Comparison of ENCODE assay signal across 16 cellular contexts in the genomic region with DNA sequence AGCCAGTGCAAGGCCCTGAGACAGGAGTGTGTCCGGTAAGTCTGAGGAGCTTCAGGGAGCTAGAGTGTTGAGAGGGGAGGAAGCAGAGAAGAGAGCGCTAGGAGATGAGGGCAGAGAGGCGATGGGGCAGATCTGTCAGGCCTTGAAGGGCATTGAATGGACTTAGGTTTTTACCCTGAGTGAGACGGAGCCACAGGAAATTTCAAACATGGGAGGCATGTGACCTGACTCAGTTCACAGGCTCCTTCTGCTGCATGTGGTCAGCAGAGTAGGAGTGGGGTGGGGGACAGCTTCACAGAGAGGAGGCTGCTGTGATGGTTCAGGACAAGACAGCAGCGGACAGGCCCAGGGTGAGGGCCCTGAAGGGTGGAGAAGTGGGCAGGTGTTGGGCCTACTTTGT. TPM values are rescaled to one million over a fixed set of nuclear protein-coding genes. Genes with fewer than 3 reads are reported as not detected.
A peak's percentile ranks its signal among the peaks of the same experiment; 100 is the strongest.
DNase-seq lines count a peak whose midpoint lies in the region; ATAC-seq and TF ChIP-seq lines count a peak whose summit lies in the region.
"Had no signal": no experiment of that assay in that cellular context is flagged by ENCODE, and none has a peak within 500 bp of the region (broad histone marks: within the 10 kb centered on the region; RNA-seq: fewer than 3 reads in every experiment).

No MANE protein-coding gene starts in this region.

- peaks cover 18% of the 10 kb centered on the region for H3K4me1 Mint-ChIP-seq in endothelial cell (ENCODE audit: unreplicated experiment)

- peaks cover 4% of the 10 kb centered on the region for H3K9me3 ChIP-seq in trophoblast cell (ENCODE audit: insufficient read depth, low read depth, low read length)
- H3K9me3 ChIP-seq: SJSA1 had no signal

- ATAC-seq in Right ventricle myocardium inferior = no peak
- ATAC-seq in HG02610 (IDR thresholded peaks at IDR 0.05; ENCODE audit: unreplicated experiment) = no peak

- no peaks in the 10 kb centered on the region for H3K36me3 ChIP-seq in trophoblast cell (ENCODE audit: control insufficient read depth in 1 of 2, insufficient read depth in 2 of 2, low read length in 2 of 2)

- no peak overlapping the region for H3K4ac ChIP-seq in trophoblast cell (ENCODE audit: low read depth, low read length)

- H3K4me3 ChIP-seq in trophoblast cell (ENCODE audit: low read depth, low read length) = no peak overlapping the region
- H3K4me3 ChIP-seq: PC-9, SJSA1 had no signal

- H2BK12ac ChIP-seq in trophoblast cell (ENCODE audit: low read length) = no peak overlapping the region

- no peak overlapping the region for H2AFZ ChIP-seq in trophoblast cell (ENCODE audit: insufficient read depth, low read length, poor library complexity)
- H2AFZ ChIP-seq: PC-9 had no signal

- no peak overlapping the region for H3K18ac ChIP-seq in trophoblast cell (ENCODE audit: low read length)

- peaks cover 10% of the 10 kb centered on the region for H3K79me1 ChIP-seq in trophoblast cell (ENCODE audit: low read length)

- H2BK120ac ChIP-seq in trophoblast cell (ENCODE audit: insufficient read depth, low read length, poor library complexity) = no peak overlapping the region

- H3K79me2 ChIP-seq in trophoblast cell (ENCODE audit: control insufficient read depth, insufficient read depth, low read length, poor library complexity) = peaks cover 5% of the 10 kb centered on the region

- peak overlapping the region; percentile 63 for H3K4me3 Mint-ChIP-seq in endothelial cell (ENCODE audit: unreplicated experiment)

- no peak overlapping the region for H4K8ac ChIP-seq in trophoblast cell (ENCODE audit: low read depth, low read length)

- H3K36me3 Mint-ChIP-seq in endothelial cell (ENCODE audit: low read depth, unreplicated experiment) = peaks cover 6% of the 10 kb centered on the region

- H2BK5ac ChIP-seq in trophoblast cell (ENCODE audit: low read depth, low read length, poor library complexity) = no peak overlapping the region

- H2AK5ac ChIP-seq in trophoblast cell (ENCODE audit: low read length) = no peak overlapping the region

- DNase-seq in Right ventricle myocardium inferior (ENCODE audit: missing footprints) (peak; percentile 18), cardiac septum (ENCODE audit: low spot score) (no peak), M059J (ENCODE audit: low read depth) (peak; percentile 23), endothelial cell (ENCODE audit: low spot score) (no peak), trophoblast cell (peak; percentile 48 to 71), cerebellar cortex (ENCODE audit: low spot score) (no peak)
- DNase-seq in activated T-cell treated with anti-CD3 and anti-CD28 coated beads, Interleukin-2, amount 50 U/mL, for 48 hours = no peak
- DNase-seq: Calu3, HCEC 1CT, NCI-H2081 treated with DMSO at 0.1 percent for 48 hours, NCI-H510A treated with DMSO at 0.1 percent for 48 hours, NCI-H82, PC-9 had no signal

- H4K91ac ChIP-seq in trophoblast cell (ENCODE audit: low read depth, low read length) = no peak overlapping the region

- WGBS in trophoblast cell (ENCODE audit: extremely low coverage, insufficient coverage, insufficient read length) = no CpG with 5 or more reads among the region's 5 CpGs

- H3K27me3 Mint-ChIP-seq in endothelial cell (ENCODE audit: unreplicated experiment) = peaks cover 32% of the 10 kb centered on the region

- H4K12ac ChIP-seq in trophoblast cell (ENCODE audit: low read depth, low read length) = no peak overlapping the region

- intact Hi-C loops in Right ventricle myocardium inferior (cut with DNase I) = no loop called here
- intact Hi-C loops in cardiac septum (cut with DNase I) = loop anchor here (5.0 kb wide), 2 partner anchors 217 to 532 kb away; partner anchors contain the start of genes EIF3K, MAP4K1, MRPS12 and SARS2

- TF ChIP-seq CTCF in endothelial cell (IDR thresholded peaks at IDR 0.05; ENCODE audit: unreplicated experiment) = no peak

- H3K27me3 ChIP-seq in trophoblast cell (ENCODE audit: insufficient read depth, low read length) = no peaks in the 10 kb centered on the region
- H3K27me3 ChIP-seq: SJSA1 had no signal

- no peak overlapping the region for H3K9ac ChIP-seq in trophoblast cell (ENCODE audit: low read length)

- no peak overlapping the region for H3K4me2 ChIP-seq in trophoblast cell (ENCODE audit: low read length)
- H3K4me2 ChIP-seq: PC-9 had no signal

- H3K9me3 Mint-ChIP-seq in endothelial cell (ENCODE audit: unreplicated experiment) = no peaks in the 10 kb centered on the region

- H3K23ac ChIP-seq in trophoblast cell (ENCODE audit: low read length) = no peak overlapping the region

- peaks cover 11 to 16% of the 10 kb centered on the region in 2 experiments for H3K4me1 ChIP-seq in trophoblast cell (ENCODE audit: control insufficient read depth in 1 of 2, insufficient read depth in 2 of 2, low read length in 2 of 2)

- H3K27ac Mint-ChIP-seq in endothelial cell (ENCODE audit: unreplicated experiment) = peak overlapping the region; percentile 84

- no peak overlapping the region for H3K14ac ChIP-seq in trophoblast cell (ENCODE audit: low read length)

- H3K27ac ChIP-seq in trophoblast cell (ENCODE audit: low read depth, low read length) = no peak overlapping the region
- H3K27ac ChIP-seq: PC-9, SJSA1 had no signal

RNA-seq across cellular contexts. Expression of gene FAM98C, which starts 2.5 kb away (rescaled TPM):
- total RNA-seq in Right ventricle myocardium inferior = 15.1 TPM
- 14.2 TPM for total RNA-seq in cardiac septum
- 7.6 and 10.5 TPM in 2 replicates for total RNA-seq in M059J (2014; rRNA removed; shearing (Covaris generic))
- 10.6 TPM for total RNA-seq in endothelial cell (ENCODE audit: unreplicated experiment)
- 3.6 and 4.1 TPM in 2 replicates for polyA plus RNA-seq in trophoblast cell (2013)

RNA-seq across cellular contexts. Expression of gene SPRED3, which starts 11.9 kb away (rescaled TPM):
- 0.16 TPM for total RNA-seq in Right ventricle myocardium inferior
- 2.2 TPM for total RNA-seq in cardiac septum
- 1.7 and 3.5 TPM in 2 replicates for total RNA-seq in M059J (2014; rRNA removed; shearing (Covaris generic))
- total RNA-seq in endothelial cell (ENCODE audit: unreplicated experiment) = 3.2 TPM
- 2.3 and 2.5 TPM in 2 replicates for polyA plus RNA-seq in trophoblast cell (2013)

RNA-seq across cellular contexts. Expression of gene GGN, which starts 12.5 kb away (rescaled TPM):
- total RNA-seq in Right ventricle myocardium inferior = not detected
- total RNA-seq in cardiac septum = 0.40 TPM
- 0.64 TPM in 1 of 2 replicates, not detected in the other for total RNA-seq in M059J (2014; rRNA removed; shearing (Covaris generic))
- total RNA-seq in endothelial cell (ENCODE audit: unreplicated experiment) = 0.74 TPM
- 0.21 and 0.31 TPM in 2 replicates for polyA plus RNA-seq in trophoblast cell (2013)

RNA-seq across cellular contexts. Expression of gene RASGRP4, which starts 25.7 kb away (rescaled TPM):
- 1.7 TPM for total RNA-seq in Right ventricle myocardium inferior
- total RNA-seq in cardiac septum = 1.5 TPM
- not detected in 2 replicates for total RNA-seq in M059J (2014; rRNA removed; shearing (Covaris generic))
- 8.1 TPM for total RNA-seq in endothelial cell (ENCODE audit: unreplicated experiment)
- polyA plus RNA-seq in trophoblast cell (2013) = 0.03 TPM in 1 of 2 replicates, not detected in the other
- total RNA-seq: Calu3, G401, PC-9, SJSA1 had no signal

RNA-seq across cellular contexts. Expression of gene PSMD8, which starts 26.0 kb away (rescaled TPM):
- total RNA-seq in Right ventricle myocardium inferior = 280 TPM
- 283 TPM for total RNA-seq in cardiac septum
- 342 and 489 TPM in 2 replicates for total RNA-seq in M059J (2014; rRNA removed; shearing (Covaris generic))
- total RNA-seq in endothelial cell (ENCODE audit: unreplicated experiment) = 137 TPM
- polyA plus RNA-seq in trophoblast cell (2013) = 201 and 203 TPM in 2 replicates

Comparison
In these comparisons a context has a peak if more than half of its experiments do, and no peak if none do; other contexts are left out.
1. DNase-seq: peak in Right ventricle myocardium inferior (single experiment), M059J (single experiment) and trophoblast cell (2 of 2); none in cardiac septum (single experiment), endothelial cell (single experiment), activated T-cell treated with anti-CD3 and anti-CD28 coated beads, Interleukin-2, amount 50 U/mL, for 48 hours (0 of 2) and cerebellar cortex (single experiment).